ENCODE assay signal across 8 cellular contexts in genomic region chr2:105338020-105338385, GRCh38. TPM values are rescaled to one million over a fixed set of nuclear protein-coding genes. Genes with fewer than 3 reads are reported as not detected.
A peak's percentile ranks its signal among the peaks of the same experiment; 100 is the strongest.
DNase-seq lines count a peak whose midpoint lies in the region; ATAC-seq and TF ChIP-seq lines count a peak whose summit lies in the region.

No MANE protein-coding gene starts in this region.

- peak overlapping the region; percentile 89 to 100 for H3K27ac Mint-ChIP-seq in T-cell
- peak overlapping the region; percentile 89 for H3K27ac Mint-ChIP-seq in glutamatergic neuron (ENCODE audit: unreplicated experiment)

- no peak for TF ChIP-seq CTCF in glutamatergic neuron (IDR thresholded peaks at IDR 0.05; ENCODE audit: partially characterized antibody, unreplicated experiment)

- H3K4me3 ChIP-seq in skin epidermis, result peak overlapping the region; percentile 77 to 91 (median 89)

- H3K4me3 Mint-ChIP-seq in T-cell (peak overlapping the region; percentile 89 to 100 (median 93)), glutamatergic neuron (ENCODE audit: unreplicated experiment) (peak overlapping the region; percentile 95)

- H3K27me3 Mint-ChIP-seq in T-cell, result no peaks in the 10 kb centered on the region
- H3K27me3 Mint-ChIP-seq in glutamatergic neuron (ENCODE audit: unreplicated experiment), result peaks cover 8% of the 10 kb centered on the region

- ATAC-seq in GM18517 (IDR thresholded peaks at IDR 0.05; ENCODE audit: unreplicated experiment) (peak; percentile 21), HG02642 (IDR thresholded peaks at IDR 0.05; ENCODE audit: poor library complexity, unreplicated experiment) (peak; percentile 12), T-cell (replicated peaks in 1 of 4) (no peak), HG02588 (IDR thresholded peaks at IDR 0.05; ENCODE audit: unreplicated experiment) (no peak)

- CTCF ChIA-PET in T-cell (lab: Charles Lee), result interaction anchor here in 1 of 2 donors (0.6 to 1.1 kb wide), 2 partner anchors 10 to 31 kb away, joined by 4 read pairs; no protein-coding TSS in a partner anchor

- H3K9me3 Mint-ChIP-seq in T-cell (no peaks in the 10 kb centered on the region), glutamatergic neuron (ENCODE audit: unreplicated experiment) (peaks cover 8% of the 10 kb centered on the region)

- DNase-seq in T-cell, result no peak
- no peak for DNase-seq in glutamatergic neuron
- no peak for DNase-seq in activated CD4-positive, CD25-positive, alpha-beta regulatory T cell treated with anti-CD3 and anti-CD28 coated beads, Interleukin-2, amount 50 U/mL, for 72 hours
- DNase-seq in amygdala (lab: John Stamatoyannopoulos, UW), result no peak

- peak overlapping the region; percentile 48 to 100 (median 98) for H3K27ac ChIP-seq in skin epidermis

- peaks cover 11% of the 10 kb centered on the region for H3K36me3 Mint-ChIP-seq in T-cell
- no peaks in the 10 kb centered on the region for H3K36me3 Mint-ChIP-seq in glutamatergic neuron (ENCODE audit: unreplicated experiment)

- POLR2A ChIA-PET in T-cell (lab: Charles Lee), result interaction anchor here in 1 of 2 donors (0.7 to 1.3 kb wide), 2 partner anchors 8 to 597 kb away, joined by 3 to 5 read pairs; partner anchors contain the start of gene TGFBRAP1

- H3K4me1 Mint-ChIP-seq in T-cell (peaks cover 40 to 46% (median 44%) of the 10 kb centered on the region in 3 donors), glutamatergic neuron (ENCODE audit: low read depth, unreplicated experiment) (peaks cover 2% of the 10 kb centered on the region)

RNA-seq across cellular contexts. Expression of gene C2orf49, which starts 0.7 kb away (rescaled TPM):
- 10 to 100 TPM; 19.3 to 27.1 (median 21.4) TPM for total RNA-seq in T-cell
- total RNA-seq in glutamatergic neuron (ENCODE audit: unreplicated experiment), result 10.7 TPM

RNA-seq across cellular contexts. Expression of gene TGFBRAP1, which starts 8.5 kb away (rescaled TPM):
- total RNA-seq in T-cell (10 to 100 TPM; 21.4 to 23.3 (median 21.8) TPM), glutamatergic neuron (ENCODE audit: unreplicated experiment) (14.9 TPM)

Comparison
In these comparisons a context has a peak if more than half of its experiments do, and no peak if none do; other contexts are left out.
1. ATAC-seq: peak in GM18517 (single experiment) and HG02642 (single experiment); none in T-cell (0 of 4) and HG02588 (single experiment).